10 cellular contexts compared by ENCODE assay signal in the genomic region with DNA sequence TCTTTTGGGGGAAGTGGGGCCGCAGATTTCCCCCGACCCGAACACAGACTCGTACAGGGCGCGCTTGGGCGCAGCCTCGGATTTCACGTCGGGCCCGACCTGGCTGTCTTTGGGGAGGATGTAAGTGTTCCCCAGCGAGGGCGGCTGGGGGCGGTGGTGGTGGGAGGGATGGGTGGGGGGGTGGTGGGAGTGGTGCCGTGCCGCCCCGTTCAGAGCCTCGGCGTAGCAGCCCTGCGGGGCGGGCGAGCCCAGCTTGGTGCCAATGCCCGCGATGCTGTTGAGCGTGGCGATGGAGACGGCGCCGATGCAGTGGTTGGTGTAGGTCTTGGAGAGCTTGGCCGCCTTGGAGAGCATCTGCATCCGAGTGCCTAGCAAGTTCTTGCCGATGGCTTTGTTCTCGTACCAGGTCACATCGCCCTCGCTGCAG. TPM values are rescaled to one million over a fixed set of nuclear protein-coding genes. Genes with fewer than 3 reads are reported as not detected.
DNase-seq lines count a peak whose midpoint lies in the region; ATAC-seq, FAIRE-seq and TF ChIP-seq lines count a peak whose summit lies in the region.
"Had no signal": no experiment of that assay in that cellular context is flagged by ENCODE, and none has a peak within 500 bp of the region (broad histone marks: within the 10 kb centered on the region; RNA-seq: fewer than 3 reads in every experiment).

No MANE protein-coding gene starts in this region.

- peaks cover 22% of the 10 kb centered on the region for H3K27me3 Mint-ChIP-seq in activated naive CD8-positive, alpha-beta T cell treated with anti-CD3 and anti-CD28 coated beads, Interleukin-2, amount 50 U/mL, for 24 hours

- H3K36me3 ChIP-seq in HAP-1 (replicated peaks) (no peaks in the 10 kb centered on the region; the same call in 1 of the 2 replicates), right atrium auricular region (no peaks in the 10 kb centered on the region), prostate gland (no peaks in the 10 kb centered on the region), MM.1S (replicated peaks; ENCODE audit: insufficient read depth, low read length) (no peaks in the 10 kb centered on the region)
- H3K36me3 ChIP-seq: heart left ventricle had no signal

- H3K36me3 Mint-ChIP-seq in activated naive CD8-positive, alpha-beta T cell treated with anti-CD3 and anti-CD28 coated beads, Interleukin-2, amount 50 U/mL, for 24 hours (ENCODE audit: low read depth), result no peaks in the 10 kb centered on the region

- H3F3A ChIP-seq in MM.1S (ENCODE audit: insufficient read depth, low read length), result peaks cover 5% of the 10 kb centered on the region

- peaks cover 16% of the 10 kb centered on the region; the same call in 1 of the 2 replicates for H3K79me2 ChIP-seq in MM.1S (ENCODE audit: low read length)

- peak overlapping the region; percentile 93 to 98 for H3K27ac ChIP-seq in right atrium auricular region
- peak overlapping the region; percentile 79 to 82 for H3K27ac ChIP-seq in prostate gland
- H3K27ac ChIP-seq in MM.1S (ENCODE audit: low read length), result no peak overlapping the region

- no peak overlapping the region for H3K27ac Mint-ChIP-seq in activated naive CD8-positive, alpha-beta T cell treated with anti-CD3 and anti-CD28 coated beads, Interleukin-2, amount 50 U/mL, for 24 hours

- no peak overlapping the region for H3K4me2 ChIP-seq in MM.1S (ENCODE audit: low read depth, low read length)

- TF ChIP-seq POLR2A in prostate gland (IDR thresholded peaks at IDR 0.05), result no peak

- peaks cover 30% of the 10 kb centered on the region for H3K4me1 Mint-ChIP-seq in activated naive CD8-positive, alpha-beta T cell treated with anti-CD3 and anti-CD28 coated beads, Interleukin-2, amount 50 U/mL, for 24 hours

- H3K4me3 ChIP-seq in HAP-1 (peak overlapping the region; percentile 11), right atrium auricular region (peak overlapping the region; percentile 70 to 75), prostate gland (peak overlapping the region; percentile 66 to 69), MM.1S (ENCODE audit: low read length) (no peak overlapping the region)

- no peak for FAIRE-seq in RCC 7860 (lab: Jason Lieb, UNC)

- H2AFZ ChIP-seq in MM.1S (ENCODE audit: low read length), result no peak overlapping the region

- H3K4me1 ChIP-seq in HAP-1 (peaks cover 23% of the 10 kb centered on the region), right atrium auricular region (peaks cover 0 to 61% of the 10 kb centered on the region in 2 donors), prostate gland (replicated peaks) (no peaks in the 10 kb centered on the region), MM.1S (ENCODE audit: low read length) (peaks cover 4% of the 10 kb centered on the region; the same call in 1 of the 2 replicates)

- no peak for TF ChIP-seq CTCF in right atrium auricular region (IDR thresholded peaks at IDR 0.05)
- no peak for TF ChIP-seq CTCF in prostate gland (IDR thresholded peaks at IDR 0.05)
- no peak for TF ChIP-seq CTCF in MM.1S (IDR thresholded peaks at IDR 0.05; ENCODE audit: low read length)

- H3K9me2 ChIP-seq in MM.1S (replicated peaks; ENCODE audit: insufficient read depth, low read length), result no peaks in the 10 kb centered on the region

- peak overlapping the region; percentile 71 for H3K4me3 Mint-ChIP-seq in activated naive CD8-positive, alpha-beta T cell treated with anti-CD3 and anti-CD28 coated beads, Interleukin-2, amount 50 U/mL, for 24 hours

- in situ Hi-C loops in HAP-1 (cut with MboI; ENCODE audit: low sequenced_read_pairs), result no loop called here

- no peaks in the 10 kb centered on the region for H3K9me3 Mint-ChIP-seq in activated naive CD8-positive, alpha-beta T cell treated with anti-CD3 and anti-CD28 coated beads, Interleukin-2, amount 50 U/mL, for 24 hours

- no peaks in the 10 kb centered on the region for H4K20me1 ChIP-seq in MM.1S (ENCODE audit: insufficient read depth, low read length)

- 53% methylated on average over 33 of the region's 35 CpGs for WGBS in prostate gland

- no peaks in the 10 kb centered on the region for H3K27me3 ChIP-seq in HAP-1 (ENCODE audit: low read depth)
- H3K27me3 ChIP-seq in right atrium auricular region, result no peaks in the 10 kb centered on the region
- H3K27me3 ChIP-seq in prostate gland (replicated peaks; ENCODE audit: insufficient read depth), result no peaks in the 10 kb centered on the region
- no peaks in the 10 kb centered on the region for H3K27me3 ChIP-seq in MM.1S (replicated peaks; ENCODE audit: insufficient read depth, low read length)

- no peak overlapping the region for H3K9ac ChIP-seq in MM.1S (ENCODE audit: low read length)

- H3K9me3 ChIP-seq in HAP-1 (no peaks in the 10 kb centered on the region), right atrium auricular region (no peaks in the 10 kb centered on the region), prostate gland (no peaks in the 10 kb centered on the region), MM.1S (replicated peaks; ENCODE audit: insufficient read depth, low read length) (no peaks in the 10 kb centered on the region)
- H3K9me3 ChIP-seq: heart left ventricle had no signal

- no peak for ATAC-seq in activated naive CD8-positive, alpha-beta T cell treated with anti-CD3 and anti-CD28 coated beads, Interleukin-2, amount 50 U/mL, for 24 hours

- intact Hi-C loops in prostate gland (cut with DNase I), result loop anchor here (5.0 to 10.0 kb wide), 3 partner anchors 105 to 322 kb away; a partner anchor contains a TSS

- no peak for DNase-seq in HAP-1 (ENCODE audit: low spot score in 2 of 2)
- DNase-seq in activated naive CD8-positive, alpha-beta T cell treated with anti-CD3 and anti-CD28 coated beads, Interleukin-2, amount 50 U/mL, for 24 hours, result no peak
- DNase-seq in right atrium auricular region (ENCODE audit: low spot score), result no peak
- peak; percentile 14 for DNase-seq in prostate gland (ENCODE audit: low spot score)
- no peak for DNase-seq in hepatic stellate cell (ENCODE audit: low spot score)
- DNase-seq in dedifferentiated amniotic fluid mesenchymal stem cell (ENCODE audit: extremely low spot score), result no peak
- no peak for DNase-seq in RCC 7860 (ENCODE audit: low spot score)
- DNase-seq in MM.1S, result no peak
- DNase-seq: NCI-H446 had no signal

RNA-seq across cellular contexts. Expression of a gene that starts 1.5 kb away (rescaled TPM):
- total RNA-seq in right atrium auricular region (10 to 100 TPM; 35.1 to 44.4 TPM), prostate gland (10 to 100 TPM; 24.7 to 40.5 TPM)
